Comparison of ENCODE assay signal across 8 cellular contexts in the genomic region with DNA sequence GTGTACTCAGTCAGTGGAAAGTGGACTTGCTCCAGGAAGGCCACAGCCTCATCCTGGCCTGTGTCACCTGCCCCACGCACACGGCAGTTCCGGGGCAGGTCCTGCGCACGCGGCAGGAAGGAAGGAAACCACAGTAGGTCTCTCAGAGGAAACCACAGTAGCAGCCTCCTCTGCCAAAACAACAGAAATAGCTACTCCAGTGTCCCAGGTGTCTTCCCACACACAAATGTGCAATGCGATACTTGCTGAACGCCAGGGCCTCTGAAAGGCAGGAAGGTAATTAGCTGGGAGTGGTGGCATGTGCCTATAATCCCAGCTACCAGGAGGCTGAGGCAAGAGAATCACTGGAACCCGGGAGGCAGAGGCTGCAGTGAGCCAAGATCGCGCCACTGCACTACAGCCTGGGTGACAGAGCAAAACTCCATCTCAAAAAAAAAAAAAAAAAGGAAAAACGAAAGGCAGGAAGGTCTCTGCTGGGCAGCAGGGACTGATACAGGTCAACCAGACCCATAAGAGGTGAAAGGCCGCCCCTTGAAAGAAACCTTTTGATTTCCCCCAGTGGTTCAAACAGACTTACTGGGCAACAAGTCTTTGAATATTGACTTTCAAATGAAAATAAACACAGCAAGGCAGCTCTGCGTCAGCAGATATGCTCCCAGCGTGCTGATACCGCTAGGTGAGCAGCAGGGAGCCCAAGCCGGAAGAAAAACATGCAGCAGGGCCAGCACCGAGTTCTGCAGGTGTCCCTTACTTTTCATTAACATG. TPM values are rescaled to one million over a fixed set of nuclear protein-coding genes. Genes with fewer than 3 reads are reported as not detected.
DNase-seq lines count a peak whose midpoint lies in the region; ATAC-seq and TF ChIP-seq lines count a peak whose summit lies in the region.

No MANE protein-coding gene starts in this region.

- 42 to 56% methylated on average over 15 to 18 of the region's 18 CpGs for WGBS in body of pancreas, 2 donors

- H3K27me3 Mint-ChIP-seq in T-helper 17 cell = no peaks in the 10 kb centered on the region

- no peaks in the 10 kb centered on the region for H3K27me3 ChIP-seq in body of pancreas

- TF ChIP-seq POLR2A in body of pancreas (IDR thresholded peaks at IDR 0.05) = no peak

- peak in 4 of 7 experiments; percentile 13 to 29 (median 18) for TF ChIP-seq CTCF in body of pancreas (IDR thresholded peaks at IDR 0.05)

- peak overlapping the region; percentile 89 for H3K4me3 Mint-ChIP-seq in T-helper 17 cell

- intact Hi-C loops in body of pancreas (cut with DNase I) = no loop called here

- DNase-seq in T-helper 17 cell = peak; percentile 44 to 67 (median 59)
- peak; percentile 58 to 76 (median 71) for DNase-seq in body of pancreas
- DNase-seq in stimulated activated CD4-positive, alpha-beta T cell treated with anti-CD3 and anti-CD28 coated beads, Interleukin-2, amount 100 ng/mL, for 48 hours = peak; percentile 41
- DNase-seq in NCI-H345 (lab: John Stamatoyannopoulos, UW) = no peak
- DNase-seq in DMS79 (lab: John Stamatoyannopoulos, UW) = no peak
- DNase-seq in AG20443 (ENCODE audit: low spot score) = no peak

- no peaks in the 10 kb centered on the region for H3K9me3 ChIP-seq in T-helper 17 cell (ENCODE audit: control insufficient read depth, low read length, poor library complexity, severe bottlenecking)
- H3K9me3 ChIP-seq in body of pancreas = no peaks in the 10 kb centered on the region

- peaks cover 8% of the 10 kb centered on the region for H3K4me1 ChIP-seq in body of pancreas

- no peak overlapping the region for H3K4me3 ChIP-seq in body of pancreas

- peak overlapping the region; percentile 98 for H3K27ac Mint-ChIP-seq in T-helper 17 cell

- no peaks in the 10 kb centered on the region for H3K36me3 ChIP-seq in body of pancreas (replicated peaks in 1 of 2; ENCODE audit: insufficient read depth in 1 of 2, low read depth in 2 of 2)

- H3K36me3 Mint-ChIP-seq in T-helper 17 cell (ENCODE audit: low read depth) = peaks cover 4% of the 10 kb centered on the region

- H3K27ac ChIP-seq in body of pancreas = peak overlapping the region in 3 of 4 donors; percentile 23 to 64 (median 34)

- peak; percentile 95 for ATAC-seq in GM19025 (IDR thresholded peaks at IDR 0.05; ENCODE audit: low read depth, unreplicated experiment)
- ATAC-seq in HG02943 (IDR thresholded peaks at IDR 0.05; ENCODE audit: low read depth, unreplicated experiment) = peak; percentile 95
- peak; percentile 95 for ATAC-seq in T-helper 17 cell
- peak; percentile 76 for ATAC-seq in body of pancreas

- H3K4me1 Mint-ChIP-seq in T-helper 17 cell = peaks cover 29% of the 10 kb centered on the region

RNA-seq across cellular contexts. Expression of a gene that starts 49.5 kb away (rescaled TPM):
- 10 to 100 TPM; 17.1 to 18.1 TPM for total RNA-seq in T-helper 17 cell
- 10 to 100 TPM; 14.5 to 32.2 TPM for total RNA-seq in body of pancreas

Comparison
In these comparisons a context has a peak if more than half of its experiments do, and no peak if none do; other contexts are left out.
1. DNase-seq: peak in T-helper 17 cell (3 of 3), body of pancreas (4 of 4) and stimulated activated CD4-positive, alpha-beta T cell treated with anti-CD3 and anti-CD28 coated beads, Interleukin-2, amount 100 ng/mL, for 48 hours (2 of 2); none in NCI-H345 (single experiment), DMS79 (single experiment) and AG20443 (single experiment).
2. Peak in every context shown above with its lines, with median percentiles within 50 percentile points of each other: ATAC-seq.